In the genomic region with DNA sequence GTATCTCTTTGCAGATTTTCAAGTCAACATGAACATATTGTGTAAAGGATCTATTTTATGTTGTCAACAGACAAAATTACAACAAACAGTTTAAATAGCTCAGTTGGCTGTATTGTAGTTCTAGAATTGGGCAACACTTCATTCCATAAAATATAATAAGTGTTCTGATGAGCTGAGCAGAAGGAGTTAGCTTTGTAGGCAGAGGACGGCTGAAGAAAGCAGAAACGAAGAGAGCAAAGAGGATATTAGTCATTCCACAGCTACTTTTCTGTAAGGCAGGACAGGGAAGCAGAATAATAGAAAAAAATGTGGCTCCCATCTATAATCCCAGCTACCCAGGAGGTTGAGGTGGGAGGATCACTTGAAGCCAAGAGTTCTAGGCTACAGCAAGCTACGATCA, we compare ENCODE assay signal across 13 cellular contexts. TPM values are rescaled to one million over a fixed set of nuclear protein-coding genes. Genes with fewer than 3 reads are reported as not detected.
DNase-seq lines count a peak whose midpoint lies in the region; TF ChIP-seq lines count a peak whose summit lies in the region.
"Had no signal": no experiment of that assay in that cellular context is flagged by ENCODE, and none has a peak within 500 bp of the region (broad histone marks: within the 10 kb centered on the region; RNA-seq: fewer than 3 reads in every experiment).

No MANE protein-coding gene starts in this region.

- H3K36me3 Mint-ChIP-seq in activated naive CD4-positive, alpha-beta T cell treated with anti-CD3 and anti-CD28 coated beads, Interleukin-2, amount 10 ng/mL, durations not matched to agents 7 days and 5 days = peaks cover 11% of the 10 kb centered on the region

- H3K9me3 Mint-ChIP-seq in activated naive CD4-positive, alpha-beta T cell treated with anti-CD3 and anti-CD28 coated beads, Interleukin-2, amount 10 ng/mL, durations not matched to agents 7 days and 5 days = no peaks in the 10 kb centered on the region
- H3K9me3 Mint-ChIP-seq: T-helper 1 cell treated with Interleukin-12 subunit alpha and Interleukin-12 subunit beta and Interleukin-4 antibody, amounts not matched to agents 30 μg/mL and 1 μg/mL, for 36 hours had no signal

- H3K36me3 ChIP-seq in skeletal muscle tissue (ENCODE audit: control insufficient read depth in 3 of 3, insufficient read depth in 3 of 3, low read length in 3 of 3) = no peaks in the 10 kb centered on the region
- H3K36me3 ChIP-seq: neural progenitor cell, thoracic aorta had no signal

- H3K9ac ChIP-seq in skeletal muscle tissue (ENCODE audit: low read depth in 1 of 3, low read length in 3 of 3) = no peak overlapping the region
- H3K9ac ChIP-seq: neural progenitor cell had no signal

- CTCF ChIA-PET in activated naive CD4-positive, alpha-beta T cell treated with anti-CD3 and anti-CD28 coated beads, Interleukin-2, amount 10 ng/mL, durations not matched to agents 7 days and 5 days (lab: Charles Lee) = interaction anchor here (1.5 kb wide), 1 partner anchor 19 kb away, joined by 6 read pairs; the partner anchor contains the start of gene IVNS1ABP

- peak; percentile 72 for DNase-seq in GM04503 (ENCODE audit: low read depth)
- DNase-seq in NOMO-1 treated with dmso at 0.1 percent for 144 hours (lab: John Stamatoyannopoulos, UW; ENCODE audit: unreplicated experiment) = peak; percentile 52
- peak; percentile 49 for DNase-seq in epithelial cell of esophagus (ENCODE audit: low read depth)
- DNase-seq in DMS53 treated with DMSO at 0.1 percent for 48 hours (lab: John Stamatoyannopoulos, UW; ENCODE audit: unreplicated experiment) = no peak
- no peak for DNase-seq in activated naive CD4-positive, alpha-beta T cell treated with anti-CD3 and anti-CD28 coated beads, Interleukin-2, amount 10 ng/mL, durations not matched to agents 7 days and 5 days
- DNase-seq in DMS53 (lab: John Stamatoyannopoulos, UW) = no peak
- DNase-seq: activated CD4-positive, alpha-beta T cell treated with anti-CD3 and anti-CD28 coated beads, Interleukin-2, amount 50 U/mL, for 48 hours; activated naive CD8-positive, alpha-beta T cell treated with anti-CD3 and anti-CD28 coated beads for 36 hours; kidney glomerular epithelial cell had no signal

- H3K4me3 ChIP-seq in epithelial cell of esophagus (ENCODE audit: low read length) = no peak overlapping the region
- H3K4me3 ChIP-seq in skeletal muscle tissue (ENCODE audit: low read length in 3 of 3) = no peak overlapping the region
- H3K4me3 ChIP-seq: neural progenitor cell, thoracic aorta had no signal

- no peak overlapping the region for H3K27ac Mint-ChIP-seq in activated naive CD4-positive, alpha-beta T cell treated with anti-CD3 and anti-CD28 coated beads, Interleukin-2, amount 10 ng/mL, durations not matched to agents 7 days and 5 days
- H3K27ac Mint-ChIP-seq: activated naive CD8-positive, alpha-beta T cell treated with anti-CD3 and anti-CD28 coated beads for 36 hours; neural progenitor cell; T-helper 1 cell treated with Interleukin-12 subunit alpha and Interleukin-12 subunit beta and Interleukin-4 antibody, amounts not matched to agents 30 μg/mL and 1 μg/mL, for 36 hours had no signal

- no peaks in the 10 kb centered on the region for H3K27me3 ChIP-seq in skeletal muscle tissue (ENCODE audit: control insufficient read depth in 3 of 3, insufficient read depth in 3 of 3, low read length in 3 of 3)
- H3K27me3 ChIP-seq: neural progenitor cell had no signal

- H3K9me3 ChIP-seq in skeletal muscle tissue (ENCODE audit: control insufficient read depth in 3 of 3, low read length in 3 of 3) = no peaks in the 10 kb centered on the region
- H3K9me3 ChIP-seq: thoracic aorta had no signal

- no peak overlapping the region for H3K4me3 Mint-ChIP-seq in activated naive CD4-positive, alpha-beta T cell treated with anti-CD3 and anti-CD28 coated beads, Interleukin-2, amount 10 ng/mL, durations not matched to agents 7 days and 5 days
- H3K4me3 Mint-ChIP-seq: activated naive CD8-positive, alpha-beta T cell treated with anti-CD3 and anti-CD28 coated beads for 36 hours; neural progenitor cell; T-helper 1 cell treated with Interleukin-12 subunit alpha and Interleukin-12 subunit beta and Interleukin-4 antibody, amounts not matched to agents 30 μg/mL and 1 μg/mL, for 36 hours had no signal

- H3K27me3 Mint-ChIP-seq in activated naive CD4-positive, alpha-beta T cell treated with anti-CD3 and anti-CD28 coated beads, Interleukin-2, amount 10 ng/mL, durations not matched to agents 7 days and 5 days = no peaks in the 10 kb centered on the region
- H3K27me3 Mint-ChIP-seq: activated naive CD8-positive, alpha-beta T cell treated with anti-CD3 and anti-CD28 coated beads for 36 hours had no signal

- no peaks in the 10 kb centered on the region for H3K4me1 ChIP-seq in skeletal muscle tissue (ENCODE audit: control insufficient read depth in 3 of 3, insufficient read depth in 3 of 3, low read length in 3 of 3)
- H3K4me1 ChIP-seq: neural progenitor cell had no signal

- H3K4me1 Mint-ChIP-seq in activated naive CD4-positive, alpha-beta T cell treated with anti-CD3 and anti-CD28 coated beads, Interleukin-2, amount 10 ng/mL, durations not matched to agents 7 days and 5 days = peaks cover 36% of the 10 kb centered on the region

- TF ChIP-seq CTCF in epithelial cell of esophagus (IDR thresholded peaks at IDR 0.05; ENCODE audit: insufficient read depth, low read depth, low read length, missing control alignments) = no peak

- H3K27ac ChIP-seq in skeletal muscle tissue (ENCODE audit: low read depth, low read length) = peak overlapping the region; percentile 10
- H3K27ac ChIP-seq: neural progenitor cell, thoracic aorta had no signal

RNA-seq across cellular contexts. Expression of gene IVNS1ABP, which starts 20.2 kb away (rescaled TPM):
- total RNA-seq in skeletal muscle tissue = 51.1 TPM

Comparison
In these comparisons a context has a peak if more than half of its experiments do, and no peak if none do; other contexts are left out.
1. DNase-seq: peak in GM04503 (single experiment), NOMO-1 treated with dmso at 0.1 percent for 144 hours (single experiment) and epithelial cell of esophagus (single experiment); none in DMS53 treated with DMSO at 0.1 percent for 48 hours (single experiment), activated naive CD4-positive, alpha-beta T cell treated with anti-CD3 and anti-CD28 coated beads, Interleukin-2, amount 10 ng/mL, durations not matched to agents 7 days and 5 days (single experiment) and DMS53 (single experiment).